In genomic region chr7:77833136-77833535, GRCh38 we compare ENCODE assay signal across 1 cellular context.
TF ChIP-seq lines count a peak whose summit lies in the region.

No MANE protein-coding gene starts in this region.

TF ChIP-seq in SK-N-SH, 30 proteins besides CTCF, POLR2A, EP300 and RAD21:
- no peak for TF ChIP-seq NRF1 (IDR thresholded peaks at IDR 0.05; ENCODE audit: low read depth, low read length)
- no peak for TF ChIP-seq ELF1 (IDR thresholded peaks at IDR 0.05)
- no peak for TF ChIP-seq TCF12 (IDR thresholded peaks at IDR 0.05)
- no peak for TF ChIP-seq POLR2AphosphoS5 (IDR thresholded peaks at IDR 0.05; ENCODE audit: low read depth, low read length)
- no peak for TF ChIP-seq RXRA (IDR thresholded peaks at IDR 0.05; ENCODE audit: borderline replicate concordance, low read depth)
- TF ChIP-seq MXI1 (IDR thresholded peaks at IDR 0.05; ENCODE audit: low read depth, low read length), result no peak
- TF ChIP-seq TAF1 (IDR thresholded peaks at IDR 0.05; ENCODE audit: borderline replicate concordance, low read depth, low read length), result no peak
- no peak for TF ChIP-seq REST (IDR thresholded peaks at IDR 0.05; ENCODE audit: low read depth, low read length)
- no peak for TF ChIP-seq FOXJ3 (CRISPR knock-in tag; IDR thresholded peaks at IDR 0.05)
- no peak for TF ChIP-seq IRF3 (IDR thresholded peaks at IDR 0.05; ENCODE audit: low read depth, low read length)
- TF ChIP-seq SMC3 (IDR thresholded peaks at IDR 0.05; ENCODE audit: low read depth, low read length), result no peak
- TF ChIP-seq EZH2phosphoT487 (IDR thresholded peaks at IDR 0.05; ENCODE audit: borderline replicate concordance, low read depth), result no peak
- TF ChIP-seq USF1 (IDR thresholded peaks at IDR 0.05; ENCODE audit: borderline replicate concordance, low read depth), result no peak
- no peak for TF ChIP-seq FOXM1 (IDR thresholded peaks at IDR 0.05; ENCODE audit: low read depth)
- TF ChIP-seq RFX5 (IDR thresholded peaks at IDR 0.05; ENCODE audit: low read length), result no peak
- no peak for TF ChIP-seq YY1 (IDR thresholded peaks at IDR 0.05; ENCODE audit: low read depth)
- no peak for TF ChIP-seq FOSL2 (IDR thresholded peaks at IDR 0.05; ENCODE audit: borderline replicate concordance, low read depth)
